In genomic region chr15:75450307-75451201, GRCh38 we compare ENCODE assay signal across 8 cellular contexts. TPM values are rescaled to one million over a fixed set of nuclear protein-coding genes. Genes with fewer than 3 reads are reported as not detected.
A peak's percentile ranks its signal among the peaks of the same experiment; 100 is the strongest.
DNase-seq lines count a peak whose midpoint lies in the region; ATAC-seq and TF ChIP-seq lines count a peak whose summit lies in the region.

No MANE protein-coding gene starts in this region.

- TF ChIP-seq POLR2A in heart left ventricle (IDR thresholded peaks at IDR 0.05) (no peak), tibial nerve (IDR thresholded peaks at IDR 0.05) (no peak)

- H3K27ac ChIP-seq in heart left ventricle (peak overlapping the region; percentile 89 to 100 (median 96)), tibial nerve (peak overlapping the region; percentile 97 to 99 (median 99))

- no peaks in the 10 kb centered on the region for H3K4me1 ChIP-seq in ES-I3 (ENCODE audit: insufficient read depth, low read length)
- H3K4me1 ChIP-seq in adipocyte (ENCODE audit: control insufficient read depth, insufficient read depth, low read length): peaks cover 20% of the 10 kb centered on the region
- peaks cover 4 to 59% (median 21%) of the 10 kb centered on the region in 12 donors for H3K4me1 ChIP-seq in heart left ventricle
- peaks cover 0 to 41% (median 18%) of the 10 kb centered on the region in 4 donors for H3K4me1 ChIP-seq in tibial nerve

- intact Hi-C loops in heart left ventricle (cut with DNase I): loop anchor here in 7 of 10 donors (1.0 to 10.0 kb wide), 9 partner anchors 82 to 408 kb away; partner anchors contain the start of genes MAN2C1 (in 7 of the 7), IMP3 (in 3 of the 7), SNUPN (in 3 of the 7) and PTPN9 (in 2 of the 7)

- peak; percentile 23 for ATAC-seq in HG02678 (IDR thresholded peaks at IDR 0.05; ENCODE audit: unreplicated experiment)
- peak; percentile 38 to 67 (median 54) for ATAC-seq in heart left ventricle

- H3K9me3 ChIP-seq in ES-I3 (ENCODE audit: control insufficient read depth, insufficient read depth, low read length) (no peaks in the 10 kb centered on the region), adipocyte (ENCODE audit: control insufficient read depth, low read length) (no peaks in the 10 kb centered on the region), heart left ventricle (no peaks in the 10 kb centered on the region), tibial nerve (no peaks in the 10 kb centered on the region)

- peak overlapping the region; percentile 94 for H3K4me3 ChIP-seq in adipocyte (ENCODE audit: low read length)
- peak overlapping the region; percentile 48 to 97 (median 90) for H3K4me3 ChIP-seq in heart left ventricle
- H3K4me3 ChIP-seq in tibial nerve: peak overlapping the region; percentile 68 to 93 (median 89)

- DNase-seq in NCI-H146 (lab: John Stamatoyannopoulos, UW): peak; percentile 96
- peak; percentile 96 for DNase-seq in T follicular helper cell (ENCODE audit: low read depth)
- DNase-seq in adipocyte (ENCODE audit: low read depth): peak; percentile 99
- peak; percentile 97 to 99 (median 98) for DNase-seq in heart left ventricle
- DNase-seq in pons (ENCODE audit: low spot score): peak; percentile 91
- peak; percentile 92 to 93 for DNase-seq in tibial nerve (ENCODE audit: low spot score in 2 of 2)

- H3K36me3 ChIP-seq in ES-I3 (ENCODE audit: insufficient read depth, low read length): no peaks in the 10 kb centered on the region
- H3K36me3 ChIP-seq in adipocyte (ENCODE audit: control insufficient read depth, insufficient read depth, low read length, severe bottlenecking): no peaks in the 10 kb centered on the region
- peaks cover 0 to 18% (median 0%) of the 10 kb centered on the region in 9 donors for H3K36me3 ChIP-seq in heart left ventricle
- H3K36me3 ChIP-seq in tibial nerve: no peaks in the 10 kb centered on the region

- H3K9ac ChIP-seq in ES-I3 (ENCODE audit: low read depth, low read length) (peak overlapping the region; percentile 88), adipocyte (ENCODE audit: low read length) (peak overlapping the region; percentile 80)

- peak in 2 of 12 donors; percentile 22 to 38 for TF ChIP-seq CTCF in heart left ventricle (IDR thresholded peaks at IDR 0.05)
- peak in 2 of 5 experiments; percentile 6 to 14 for TF ChIP-seq CTCF in tibial nerve (IDR thresholded peaks at IDR 0.05)

- H3K27me3 ChIP-seq in adipocyte (replicated peaks; ENCODE audit: control insufficient read depth, insufficient read depth, low read length) (no peaks in the 10 kb centered on the region), heart left ventricle (no peaks in the 10 kb centered on the region), tibial nerve (no peaks in the 10 kb centered on the region)

- WGBS in heart left ventricle, 4 donors: 0 to 1% (median 0%) methylated on average over 28 to 62 of the region's 62 CpGs
- 0 to 1% methylated on average over 20 to 23 of the region's 62 CpGs for WGBS in tibial nerve, 2 donors

- TF ChIP-seq EP300 in tibial nerve (IDR thresholded peaks at IDR 0.05): peak; percentile 43 to 56

RNA-seq across cellular contexts. Expression of gene SIN3A, which starts 0.9 kb away (rescaled TPM):
- 10 to 100 TPM; 17.1 to 43.5 (median 31.8) TPM for total RNA-seq in heart left ventricle
- polyA plus RNA-seq in heart left ventricle: 10 to 100 TPM in 1 of 2 donors, 1 to 10 TPM in 1; 5.6 to 17.7 TPM
- total RNA-seq in tibial nerve: 10 to 100 TPM; 40.2 to 59.4 (median 43.1) TPM

Comparison
In these comparisons a context has a peak if more than half of its experiments do, and no peak if none do; other contexts are left out.
1. Peak in every context shown above with its lines: DNase-seq, ATAC-seq, H3K4me3 ChIP-seq and H3K27ac ChIP-seq.